ENCODE assay signal across 8 cellular contexts in genomic region chr6:22828179-22829062, GRCh38.
DNase-seq lines count a peak whose midpoint lies in the region; ATAC-seq and TF ChIP-seq lines count a peak whose summit lies in the region.

No MANE protein-coding gene starts in this region.

- H3K27ac Mint-ChIP-seq in activated naive CD8-positive, alpha-beta T cell treated with anti-CD3 and anti-CD28 coated beads, Interleukin-2, amount 50 U/mL, for 24 hours, result no peak overlapping the region

- H3K27ac ChIP-seq in HUES48 (ENCODE audit: low read depth, low read length) (peak overlapping the region; percentile 84), SK-N-MC (no peak overlapping the region)

- no peaks in the 10 kb centered on the region for H3K36me3 ChIP-seq in HUES48 (ENCODE audit: control insufficient read depth, insufficient read depth, low read length)
- no peaks in the 10 kb centered on the region for H3K36me3 ChIP-seq in SK-N-MC (ENCODE audit: insufficient read depth, low read length)

- H3K9me3 ChIP-seq in HUES48 (ENCODE audit: control insufficient read depth, insufficient read depth, low read length) (no peaks in the 10 kb centered on the region), SK-N-MC (ENCODE audit: low read depth, low read length) (no peaks in the 10 kb centered on the region)

- no peak for ATAC-seq in activated naive CD8-positive, alpha-beta T cell treated with anti-CD3 and anti-CD28 coated beads, Interleukin-2, amount 50 U/mL, for 24 hours
- no peak for ATAC-seq in GM18511 (IDR thresholded peaks at IDR 0.05; ENCODE audit: unreplicated experiment)

- no peaks in the 10 kb centered on the region for H3K36me3 Mint-ChIP-seq in activated naive CD8-positive, alpha-beta T cell treated with anti-CD3 and anti-CD28 coated beads, Interleukin-2, amount 50 U/mL, for 24 hours (ENCODE audit: low read depth)

- H3K4me1 ChIP-seq in HUES48 (ENCODE audit: control insufficient read depth, insufficient read depth, low read length), result peaks cover 21% of the 10 kb centered on the region

- DNase-seq in COLO829 (ENCODE audit: low spot score) (peak; percentile 94), SK-N-MC (ENCODE audit: low read depth, low spot score) (peak; percentile 61), foreskin melanocyte (peak; percentile 87), retinal pigment epithelial cell (ENCODE audit: low read depth) (peak; percentile 99)
- DNase-seq in activated naive CD8-positive, alpha-beta T cell treated with anti-CD3 and anti-CD28 coated beads, Interleukin-2, amount 50 U/mL, for 24 hours, result no peak
- DNase-seq in activated CD4-positive, alpha-beta T cell treated with anti-CD3 and anti-CD28 coated beads, Interleukin-2, amount 50 U/mL, for 4 hours, result no peak

- no peaks in the 10 kb centered on the region for H3K4me1 Mint-ChIP-seq in activated naive CD8-positive, alpha-beta T cell treated with anti-CD3 and anti-CD28 coated beads, Interleukin-2, amount 50 U/mL, for 24 hours

- no peaks in the 10 kb centered on the region for H3K27me3 ChIP-seq in HUES48 (ENCODE audit: control insufficient read depth, insufficient read depth, low read length)

- peak; percentile 91 for TF ChIP-seq CTCF in retinal pigment epithelial cell (conservative IDR thresholded peaks at IDR 0.05; ENCODE audit: low read depth, low read length)

- no peaks in the 10 kb centered on the region for H3K27me3 Mint-ChIP-seq in activated naive CD8-positive, alpha-beta T cell treated with anti-CD3 and anti-CD28 coated beads, Interleukin-2, amount 50 U/mL, for 24 hours

- H3K9ac ChIP-seq in HUES48 (ENCODE audit: low read depth, low read length), result peak overlapping the region; percentile 62; the same call in 1 of the 2 replicates
- H3K9ac ChIP-seq in SK-N-MC (ENCODE audit: insufficient read length), result peak overlapping the region; percentile 12

- H3K4me3 ChIP-seq in HUES48 (ENCODE audit: low read depth, low read length) (no peak overlapping the region), SK-N-MC (no peak overlapping the region), retinal pigment epithelial cell (ENCODE audit: low read length) (peak overlapping the region; percentile 16)

- H3K9me3 Mint-ChIP-seq in activated naive CD8-positive, alpha-beta T cell treated with anti-CD3 and anti-CD28 coated beads, Interleukin-2, amount 50 U/mL, for 24 hours, result no peaks in the 10 kb centered on the region

- H3K4me3 Mint-ChIP-seq in activated naive CD8-positive, alpha-beta T cell treated with anti-CD3 and anti-CD28 coated beads, Interleukin-2, amount 50 U/mL, for 24 hours, result no peak overlapping the region

Comparison
In these comparisons a context has a peak if more than half of its experiments do, and no peak if none do; other contexts are left out.
1. DNase-seq: peak in COLO829 (single experiment), SK-N-MC (single experiment), foreskin melanocyte (single experiment) and retinal pigment epithelial cell (single experiment); none in activated naive CD8-positive, alpha-beta T cell treated with anti-CD3 and anti-CD28 coated beads, Interleukin-2, amount 50 U/mL, for 24 hours (single experiment) and activated CD4-positive, alpha-beta T cell treated with anti-CD3 and anti-CD28 coated beads, Interleukin-2, amount 50 U/mL, for 4 hours (0 of 2).